Comparison of ENCODE assay signal across 8 cellular contexts in genomic region chr4:163167333-163167626, GRCh38. TPM values are rescaled to one million over a fixed set of nuclear protein-coding genes. Genes with fewer than 3 reads are reported as not detected.
DNase-seq lines count a peak whose midpoint lies in the region; ATAC-seq and TF ChIP-seq lines count a peak whose summit lies in the region.

No MANE protein-coding gene starts in this region.

- peaks cover 23% of the 10 kb centered on the region for H3K36me3 ChIP-seq in SJSA1
- peaks cover 0 to 19% of the 10 kb centered on the region in 2 donors for H3K36me3 ChIP-seq in psoas muscle (ENCODE audit: insufficient read depth in 1 of 2, low read depth in 1 of 2)

- TF ChIP-seq CTCF in fibroblast of mammary gland (conservative IDR thresholded peaks at IDR 0.05; ENCODE audit: control insufficient read depth, insufficient read depth, low read depth, low read length), result no peak
- TF ChIP-seq CTCF in psoas muscle (IDR thresholded peaks at IDR 0.05), result no peak

- no peaks in the 10 kb centered on the region for H3K27me3 ChIP-seq in SJSA1 (replicated peaks)
- H3K27me3 ChIP-seq in psoas muscle (ENCODE audit: insufficient read depth in 3 of 3, low read length in 2 of 3), result no peaks in the 10 kb centered on the region

- ATAC-seq in psoas muscle (no peak), HG03097 (IDR thresholded peaks at IDR 0.05; ENCODE audit: low FRiP score, unreplicated experiment) (no peak)

- WGBS in psoas muscle, 3 donors, result 70 to 74% (median 73%) methylated on average over 5 of the region's 5 CpGs

- DNase-seq in SJSA1 (ENCODE audit: low read depth in 1 of 2, low spot score in 2 of 2), result peak in 1 of 2 experiments; percentile 7
- DNase-seq in fibroblast of mammary gland (ENCODE audit: low read depth), result peak; percentile 46
- DNase-seq in psoas muscle, result no peak
- no peak for DNase-seq in germinal center (ENCODE audit: low spot score)
- DNase-seq in NCI-H2196 (lab: John Stamatoyannopoulos, UW; ENCODE audit: unreplicated experiment), result no peak
- DNase-seq in activated gamma-delta T cell treated with Interleukin-2 at 50 U/mL for 16 hours, result no peak

- intact Hi-C loops in psoas muscle (cut with DNase I), result loop anchor here in 1 of 2 donors (10.0 kb wide), 1 partner anchor 462 kb away; no protein-coding TSS in a partner anchor

- H3K9me3 ChIP-seq in SJSA1 (replicated peaks) (no peaks in the 10 kb centered on the region), psoas muscle (no peaks in the 10 kb centered on the region)

- H3K4me1 ChIP-seq in SJSA1 (replicated peaks) (peaks cover 16% of the 10 kb centered on the region), psoas muscle (peaks cover 23% of the 10 kb centered on the region)

- H3K27ac ChIP-seq in SJSA1 (peak overlapping the region; percentile 59), psoas muscle (peak overlapping the region; percentile 94)

- peak overlapping the region; percentile 96 for H3K4me3 ChIP-seq in GM08714 (ENCODE audit: low read length)
- peak overlapping the region; percentile 77 for H3K4me3 ChIP-seq in SJSA1
- peak overlapping the region; percentile 86 for H3K4me3 ChIP-seq in fibroblast of mammary gland (ENCODE audit: control insufficient read depth, low read depth, low read length)
- H3K4me3 ChIP-seq in psoas muscle, result peak overlapping the region; percentile 94

RNA-seq across cellular contexts. Expression of gene NAF1, which starts 0.6 kb away (rescaled TPM):
- total RNA-seq in SJSA1 (2014; rRNA removed; shearing (Covaris generic)), result 6.8 and 8.1 TPM in 2 replicates
- total RNA-seq in psoas muscle, result 10 to 100 TPM; 16.8 to 28.1 (median 20.6) TPM
- polyA plus RNA-seq in psoas muscle, result 10 to 100 TPM in 1 of 3 donors, 1 to 10 TPM in 2; 7.0 to 11.3 (median 8.4) TPM
